In the genomic region with DNA sequence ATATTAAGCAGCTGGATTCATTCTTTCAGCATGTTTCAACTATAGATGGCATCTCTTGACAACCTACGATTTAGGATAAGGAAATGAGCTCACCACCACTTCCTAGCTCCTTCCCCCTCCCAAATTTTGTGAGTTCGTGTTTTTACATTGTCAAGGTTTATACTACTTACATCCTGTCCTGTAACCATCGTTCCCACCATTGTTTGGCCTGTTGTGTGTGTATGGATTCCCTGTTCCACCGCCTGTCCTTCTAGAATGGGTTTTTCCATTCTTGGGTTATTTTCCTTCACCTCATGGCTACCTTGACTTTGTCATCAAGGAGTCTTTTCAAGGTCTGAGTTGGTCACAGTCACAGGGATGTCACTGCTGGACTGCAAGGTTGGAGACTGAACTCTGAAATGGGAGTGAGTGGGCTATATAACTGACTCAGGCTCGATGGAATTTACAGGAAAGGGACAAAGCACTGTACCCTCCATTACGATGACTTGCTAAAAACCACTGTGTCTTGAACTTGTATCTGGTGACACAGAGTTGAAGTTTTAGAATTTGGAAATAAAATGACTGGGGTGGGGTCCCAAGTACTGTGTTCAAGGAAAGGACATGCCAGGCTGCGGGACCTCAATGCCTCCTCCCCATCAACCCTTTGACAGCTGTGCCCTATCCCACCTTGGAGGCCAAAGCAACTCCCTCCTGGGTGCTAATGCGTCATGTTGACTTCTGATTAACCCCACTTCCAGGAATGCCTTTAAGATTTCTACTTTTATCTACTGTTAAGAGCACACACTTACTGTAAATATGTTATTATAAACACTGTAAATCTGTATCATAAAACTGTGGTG, we compare ENCODE assay signal across 11 cellular contexts.
DNase-seq lines count a peak whose midpoint lies in the region; ATAC-seq and TF ChIP-seq lines count a peak whose summit lies in the region.
"Had no signal": no experiment of that assay in that cellular context is flagged by ENCODE, and none has a peak within 500 bp of the region (broad histone marks: within the 10 kb centered on the region; RNA-seq: fewer than 3 reads in every experiment).

No MANE protein-coding gene starts in this region.

- peaks cover 14% of the 10 kb centered on the region for H3K36me3 Mint-ChIP-seq in activated CD8-positive, alpha-beta T cell treated with anti-CD3 and anti-CD28 coated beads, Interleukin-2, amount 10 ng/mL, durations not matched to agents 7 days and 5 days (ENCODE audit: low read depth)

- H3K4me2 ChIP-seq in BLaER1 = peak overlapping the region; percentile 36
- H3K4me2 ChIP-seq in GM23248 (ENCODE audit: unreplicated experiment) = peak overlapping the region; percentile 8

- H3K4me3 ChIP-seq in BLaER1 (no peak overlapping the region), GM23248 (no peak overlapping the region), lower lobe of right lung (no peak overlapping the region)

- H3K4me1 ChIP-seq in BLaER1 (peaks cover 47% of the 10 kb centered on the region), GM23248 (ENCODE audit: insufficient read depth) (peaks cover 14% of the 10 kb centered on the region), lower lobe of right lung (peaks cover 32% of the 10 kb centered on the region)

- H2AFZ ChIP-seq in GM23248 = peak overlapping the region; percentile 59; the same call in 1 of the 2 replicates

- H3K9me3 ChIP-seq in BLaER1 (no peaks in the 10 kb centered on the region), GM23248 (ENCODE audit: low read depth) (no peaks in the 10 kb centered on the region), lower lobe of right lung (no peaks in the 10 kb centered on the region)

- H3K4me3 Mint-ChIP-seq in activated CD8-positive, alpha-beta T cell treated with anti-CD3 and anti-CD28 coated beads, Interleukin-2, amount 10 ng/mL, durations not matched to agents 7 days and 5 days = peak overlapping the region; percentile 29

- peak; percentile 7 for ATAC-seq in activated CD8-positive, alpha-beta T cell treated with anti-CD3 and anti-CD28 coated beads, Interleukin-2, amount 10 ng/mL, durations not matched to agents 7 days and 5 days
- ATAC-seq in lower lobe of right lung = no peak
- ATAC-seq in GM21360 (IDR thresholded peaks at IDR 0.05; ENCODE audit: unreplicated experiment) = no peak
- ATAC-seq in GM19328 (IDR thresholded peaks at IDR 0.05; ENCODE audit: unreplicated experiment) = no peak

- H3K27me3 ChIP-seq in BLaER1 (no peaks in the 10 kb centered on the region), GM23248 (replicated peaks; ENCODE audit: insufficient read depth) (no peaks in the 10 kb centered on the region), lower lobe of right lung (ENCODE audit: low read depth) (no peaks in the 10 kb centered on the region)

- H3K9ac ChIP-seq in BLaER1 (no peak overlapping the region), GM23248 (no peak overlapping the region)

- H3K4me1 Mint-ChIP-seq in activated CD8-positive, alpha-beta T cell treated with anti-CD3 and anti-CD28 coated beads, Interleukin-2, amount 10 ng/mL, durations not matched to agents 7 days and 5 days (ENCODE audit: low read depth) = peaks cover 66% of the 10 kb centered on the region

- no peak for TF ChIP-seq CTCF in lower lobe of right lung (IDR thresholded peaks at IDR 0.05)

- no peaks in the 10 kb centered on the region for H3K79me2 ChIP-seq in GM23248 (ENCODE audit: insufficient read depth)

- H3K9me3 Mint-ChIP-seq in activated CD8-positive, alpha-beta T cell treated with anti-CD3 and anti-CD28 coated beads, Interleukin-2, amount 10 ng/mL, durations not matched to agents 7 days and 5 days (ENCODE audit: insufficient read depth) = no peaks in the 10 kb centered on the region

- H3K27me3 Mint-ChIP-seq in activated CD8-positive, alpha-beta T cell treated with anti-CD3 and anti-CD28 coated beads, Interleukin-2, amount 10 ng/mL, durations not matched to agents 7 days and 5 days (ENCODE audit: low read depth) = no peaks in the 10 kb centered on the region

- WGBS in GM23248 (ENCODE audit: low coverage in 1 of 2, low lambda C conversion rate in 2 of 2, missing lambda C conversion rate in 2 of 2), 2 experiments = 74 to 75% methylated on average over 8 of the region's 8 CpGs

- H3K36me3 ChIP-seq in BLaER1 = no peaks in the 10 kb centered on the region
- H3K36me3 ChIP-seq in GM23248 (ENCODE audit: low read depth) = no peaks in the 10 kb centered on the region
- H3K36me3 ChIP-seq in lower lobe of right lung = no peaks in the 10 kb centered on the region

- 0 out of 2 replicates have a peak, but pooled peaks cover under 1% of the 10 kb centered on the region for H4K20me1 ChIP-seq in BLaER1
- H4K20me1 ChIP-seq in GM23248 (ENCODE audit: insufficient read depth) = no peaks in the 10 kb centered on the region

- H3K27ac ChIP-seq in BLaER1 (peak overlapping the region; percentile 44; the same call in 1 of the 2 replicates), GM23248 (no peak overlapping the region), lower lobe of right lung (peak overlapping the region; percentile 71), substantia nigra (ENCODE audit: low read depth, low read length, poor library complexity, severe bottlenecking) (no peak overlapping the region)

- in situ Hi-C loops in GM23248 (cut with MboI) = loop anchor here (10.0 kb wide), 1 partner anchor 234 kb away; the partner anchor contains the start of gene FES

- no peaks in the 10 kb centered on the region for H3K9me2 ChIP-seq in GM23248 (ENCODE audit: insufficient read depth)

- intact Hi-C loops in lower lobe of right lung (cut with DNase I) = no loop called here

- H3K27ac Mint-ChIP-seq in activated CD8-positive, alpha-beta T cell treated with anti-CD3 and anti-CD28 coated beads, Interleukin-2, amount 10 ng/mL, durations not matched to agents 7 days and 5 days = peak overlapping the region; percentile 99

- DNase-seq in GM23248 (peak; percentile 26), lower lobe of right lung (no peak), substantia nigra (lab: John Stamatoyannopoulos, UW) (no peak)
- DNase-seq in activated CD8-positive, alpha-beta T cell treated with anti-CD3 and anti-CD28 coated beads, Interleukin-2, amount 10 ng/mL, durations not matched to agents 7 days and 5 days = no peak
- DNase-seq in stimulated activated naive CD4-positive, alpha-beta T cell (lab: John Stamatoyannopoulos, UW) = no peak
- DNase-seq: DMS79 treated with DMSO at 0.1 percent for 48 hours; NCI-H510A treated with DMSO at 0.1 percent for 48 hours; stimulated activated CD8-positive, alpha-beta memory T cell treated with anti-CD3 and anti-CD28 coated beads, Interleukin-4, amount 100 ng/mL, for 48 hours had no signal

- CTCF ChIA-PET in activated CD8-positive, alpha-beta T cell treated with anti-CD3 and anti-CD28 coated beads, Interleukin-2, amount 10 ng/mL, durations not matched to agents 7 days and 5 days (lab: Charles Lee) = interaction anchor here (0.6 to 3.4 kb wide), 19 partner anchors 9 to 284 kb away, joined by 3 to 28 read pairs (median 4); partner anchors contain the start of genes BLM, HDDC3 and UNC45A

- H3F3A ChIP-seq in GM23248 (ENCODE audit: insufficient read depth) = no peaks in the 10 kb centered on the region; the same call in 1 of the 2 replicates

- POLR2A ChIA-PET in activated CD8-positive, alpha-beta T cell treated with anti-CD3 and anti-CD28 coated beads, Interleukin-2, amount 10 ng/mL, durations not matched to agents 7 days and 5 days (lab: Charles Lee) = interaction anchor here (0.8 to 3.2 kb wide), 7 partner anchors 8 to 221 kb away, joined by 3 to 24 read pairs (median 5); partner anchors contain the start of gene BLM

Comparison
In these comparisons a context has a peak if more than half of its experiments do, and no peak if none do; other contexts are left out.
1. H3K27ac ChIP-seq: peak in BLaER1 (single experiment) and lower lobe of right lung (single experiment); none in GM23248 (single experiment) and substantia nigra (single experiment).